In the genomic region with DNA sequence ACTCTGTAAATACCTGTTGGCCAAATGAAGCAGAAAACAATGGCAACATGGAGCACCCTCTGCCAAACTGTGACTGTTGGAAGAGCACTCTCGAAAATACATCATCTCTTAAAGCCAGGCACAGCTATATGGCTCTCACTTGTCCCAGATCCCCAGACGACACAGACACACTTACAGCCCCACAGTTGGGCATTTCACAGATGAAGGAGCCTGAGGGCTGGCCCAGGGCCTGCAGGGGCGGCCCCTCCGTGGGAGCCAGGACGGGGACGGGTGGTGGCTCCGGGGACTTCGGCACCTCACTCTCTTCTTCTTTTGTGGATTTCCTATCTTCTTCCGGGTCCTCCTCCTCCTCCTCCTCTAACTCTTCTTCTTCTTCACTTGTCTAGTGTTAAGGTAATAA, we compare ENCODE assay signal across 17 cellular contexts.
"Had no signal": no experiment of that assay in that cellular context is flagged by ENCODE, and none has a peak within 500 bp of the region (broad histone marks: within the 10 kb centered on the region; RNA-seq: fewer than 3 reads in every experiment).

No MANE protein-coding gene starts in this region.

- H3K9me3 Mint-ChIP-seq: activated naive CD4-positive, alpha-beta T cell treated with anti-CD3 and anti-CD28 coated beads, Interleukin-2, amount 50 U/mL, for 72 hours; activated T-helper 2 cell treated with anti-CD3 and anti-CD28 coated beads, Interferon-gamma antibody, Interleukin-2, Interleukin-4, amounts not matched to agents 10 μg/mL and 5 μg/mL and 100 μg/mL, durations not matched to agents 14 hours and 24 hours and 36 hours; T-helper 2 cell treated with Interferon-gamma antibody and Interleukin-4, amounts not matched to agents 5 μg/mL and 100 μg/mL, for 36 hours had no signal

- H3K27ac Mint-ChIP-seq: activated T-helper 2 cell treated with anti-CD3 and anti-CD28 coated beads, Interferon-gamma antibody, Interleukin-2, Interleukin-4, amounts not matched to agents 10 μg/mL and 5 μg/mL and 100 μg/mL, durations not matched to agents 14 hours and 24 hours and 36 hours; T-helper 2 cell treated with Interferon-gamma antibody and Interleukin-4, amounts not matched to agents 5 μg/mL and 100 μg/mL, for 36 hours had no signal

- H3K4me3 Mint-ChIP-seq: naive thymus-derived CD4-positive, alpha-beta T cell; T-helper 2 cell treated with Interferon-gamma antibody and Interleukin-4, amounts not matched to agents 5 μg/mL and 100 μg/mL, for 36 hours had no signal

- FAIRE-seq: kidney had no signal

- ATAC-seq: left lung; mucosa of descending colon; naive thymus-derived CD4-positive, alpha-beta T cell had no signal

- H3K4me1 ChIP-seq: esophagus muscularis mucosa, left lung, tibial nerve, uterus had no signal

- H3K4me3 ChIP-seq: coronary artery, esophagus muscularis mucosa, left lung, mucosa of descending colon, tibial nerve, uterus had no signal

- DNase-seq: activated CD8-positive, alpha-beta memory T cell treated with anti-CD3 and anti-CD28 coated beads, Interleukin-2, amount 50 U/mL, for 48 hours; caudate nucleus; kidney; left lung; mucosa of descending colon; naive thymus-derived CD4-positive, alpha-beta T cell; retina; stimulated activated naive CD4-positive, alpha-beta T cell; substantia nigra; SW 1271 had no signal

- H3K27ac ChIP-seq: coronary artery, esophagus muscularis mucosa, left lung, tibial nerve, uterus had no signal

- H3K27me3 Mint-ChIP-seq: naive thymus-derived CD4-positive, alpha-beta T cell had no signal

- H3K36me3 ChIP-seq: uterus had no signal

- H3K9me3 ChIP-seq: esophagus muscularis mucosa, left lung, mucosa of descending colon, tibial nerve, uterus had no signal

- H3K27me3 ChIP-seq: esophagus muscularis mucosa, left lung, tibial nerve, uterus had no signal
